Comparison of ENCODE assay signal across 18 cellular contexts in the genomic region with DNA sequence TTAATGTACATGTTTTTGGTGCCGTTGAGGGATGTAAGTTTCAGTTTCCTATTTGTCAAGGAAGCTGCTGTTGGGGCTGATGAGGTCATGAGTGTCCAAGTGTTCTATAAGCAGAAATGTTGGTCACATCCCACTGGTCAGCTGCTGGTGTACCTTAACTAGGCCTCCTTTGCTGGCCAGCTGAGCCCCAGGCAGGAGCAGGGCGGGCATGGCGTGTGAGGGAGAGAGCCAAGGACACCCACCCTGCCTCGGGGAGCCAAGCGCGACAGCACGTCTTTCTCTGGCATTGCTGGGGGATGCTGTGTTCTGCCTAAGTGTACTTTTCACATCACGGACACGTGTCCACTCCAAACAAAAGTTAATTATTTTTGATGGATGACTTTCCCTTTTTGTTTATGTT.
"Had no signal": no experiment of that assay in that cellular context is flagged by ENCODE, and none has a peak within 500 bp of the region (broad histone marks: within the 10 kb centered on the region; RNA-seq: fewer than 3 reads in every experiment).

No MANE protein-coding gene starts in this region.

- H3K36me3 ChIP-seq: neutrophil, uterus had no signal

- H3K27me3 ChIP-seq: cardiac muscle cell, neutrophil, tibial artery, uterus had no signal

- H3K4me1 ChIP-seq: parathyroid adenoma, tibial artery, uterus had no signal

- H3K27ac ChIP-seq: cardiac muscle cell, neutrophil, parathyroid adenoma, tibial artery, uterus had no signal

- H3K9me3 ChIP-seq: neutrophil, tibial artery, uterus had no signal

- H3K4me3 ChIP-seq: cardiac muscle cell, tibial artery, uterus had no signal

- DNase-seq: activated CD4-positive, alpha-beta T cell treated with anti-CD3 and anti-CD28 coated beads, Interleukin-2, amount 50 U/mL, for 1 hour; amygdala; dermis blood vessel endothelial cell; effector memory CD8-positive, alpha-beta T cell; foreskin fibroblast; glutamatergic neuron; natural killer cell; retina; stimulated activated CD4-positive, alpha-beta T cell treated with anti-CD3 and anti-CD28 coated beads, Interleukin-2, amount 100 ng/mL, for 24 hours; stimulated activated naive CD8-positive, alpha-beta T cell treated with anti-CD3 and anti-CD28 coated beads, Interleukin-15, Interleukin-2, amounts not matched to agents 100 U/mL and 50 U/mL, for 24 hours; substantia nigra; T1000; tibial artery; uterus had no signal

- ATAC-seq: activated CD4-positive, CD25-positive, alpha-beta regulatory T cell treated with anti-CD3 and anti-CD28 coated beads, Interleukin-2, amount 50 U/mL, for 24 hours; effector memory CD8-positive, alpha-beta T cell; natural killer cell; stimulated activated naive CD8-positive, alpha-beta T cell treated with anti-CD3 and anti-CD28 coated beads, Interleukin-15, Interleukin-2, amounts not matched to agents 100 U/mL and 50 U/mL, for 24 hours had no signal
